In genomic region chr2:46580416-46580815, GRCh38 we compare ENCODE assay signal across 25 cellular contexts. TPM values are rescaled to one million over a fixed set of nuclear protein-coding genes. Genes with fewer than 3 reads are reported as not detected.
DNase-seq lines count a peak whose midpoint lies in the region; ATAC-seq and TF ChIP-seq lines count a peak whose summit lies in the region.
"Had no signal": no experiment of that assay in that cellular context is flagged by ENCODE, and none has a peak within 500 bp of the region (broad histone marks: within the 10 kb centered on the region; RNA-seq: fewer than 3 reads in every experiment).

No MANE protein-coding gene starts in this region.

- intact Hi-C loops in left ventricle myocardium inferior (cut with micrococcal nuclease): no loop called here

- WGBS in endodermal cell (ENCODE audit: insufficient coverage in 1 of 2, insufficient read length in 1 of 2), 2 experiments: 88% methylated on average over 4 of the region's 4 CpGs; no CpG with 5 or more reads in 1 of the 2 experiments

- H3K9me3 ChIP-seq in cardiac muscle cell (ENCODE audit: low read depth): no peaks in the 10 kb centered on the region
- H3K9me3 ChIP-seq in left ventricle myocardium inferior (replicated peaks): no peaks in the 10 kb centered on the region
- H3K9me3 ChIP-seq in endodermal cell (ENCODE audit: control insufficient read depth, low read length): no peaks in the 10 kb centered on the region
- H3K9me3 ChIP-seq: BLaER1 treated with 17β-estradiol and CSF1 and Interleukin-3, amounts not matched to agents 10 nM and 100 nM; MG63; spleen; testis had no signal

- no peak for TF ChIP-seq CTCF in cardiac muscle cell (IDR thresholded peaks at IDR 0.05; ENCODE audit: low read depth, low read length)
- TF ChIP-seq CTCF in left ventricle myocardium inferior (IDR thresholded peaks at IDR 0.05; ENCODE audit: borderline replicate concordance): no peak
- no peak for TF ChIP-seq CTCF in endodermal cell (conservative IDR thresholded peaks at IDR 0.05)

- no peak overlapping the region for H3K9ac ChIP-seq in endodermal cell (ENCODE audit: extremely low read depth, low read length, poor library complexity, severe bottlenecking)
- H3K9ac ChIP-seq: BLaER1 treated with 17β-estradiol and CSF1 and Interleukin-3, amounts not matched to agents 10 nM and 100 nM had no signal

- peaks cover 21% of the 10 kb centered on the region for H3K36me3 ChIP-seq in cardiac muscle cell
- H3K36me3 ChIP-seq in left ventricle myocardium inferior: peaks cover 60% of the 10 kb centered on the region
- H3K36me3 ChIP-seq in endodermal cell (ENCODE audit: control insufficient read depth, insufficient read depth, low read length): peaks cover 15% of the 10 kb centered on the region

- no peak overlapping the region for H3K4me3 Mint-ChIP-seq in endodermal cell
- H3K4me3 Mint-ChIP-seq in stimulated activated memory B cell treated with anti-CD40 and anti-IgM and Interleukin-4, amounts not matched to agents 10 μg/mL and 1 μg/mL and 100 μg/mL, for 72 hours: no peak overlapping the region
- H3K4me3 Mint-ChIP-seq in activated T-helper 17 cell treated with anti-CD3 and anti-CD28 coated beads, Interleukin-2, amount 50 U/mL, for 72 hours: no peak overlapping the region
- H3K4me3 Mint-ChIP-seq: activated CD4-positive, alpha-beta T cell treated with anti-CD3 and anti-CD28 coated beads for 36 hours; activated naive CD4-positive, alpha-beta T cell treated with anti-CD3 and anti-CD28 coated beads for 36 hours had no signal

- DNase-seq in cardiac muscle cell (ENCODE audit: low read depth in 1 of 2, low spot score in 1 of 2) (no peak), left ventricle myocardium inferior (no peak), NCI-H1694 (lab: John Stamatoyannopoulos, UW) (peak; percentile 47), endodermal cell (no peak), cortex of kidney (lab: John Stamatoyannopoulos, UW) (no peak)
- DNase-seq: activated CD4-positive, alpha-beta T cell treated with anti-CD3 and anti-CD28 coated beads for 36 hours; activated naive CD4-positive, alpha-beta T cell treated with anti-CD3 and anti-CD28 coated beads for 36 hours; activated T-cell treated with anti-CD3 and anti-CD28 coated beads, Interleukin-2, amount 50 U/mL, for 48 hours; cerebellar nuclear complex; head of caudate nucleus; MG63; NCI-H2081 treated with DMSO at 0.1 percent for 48 hours; NCI-H446 treated with DMSO at 0.1 percent for 48 hours; PC-3; SHP77; spleen; stimulated activated CD4-positive, alpha-beta T cell treated with anti-CD3 and anti-CD28 coated beads, Interleukin-2, amount 100 ng/mL, for 48 hours; stimulated activated naive CD4-positive, alpha-beta T cell treated with Interleukin-2 at 50 U/mL for 16 hours; SW 1271; testis had no signal

- H3K27ac ChIP-seq in cardiac muscle cell (peak overlapping the region; percentile 35), left ventricle myocardium inferior (replicated peaks) (no peak overlapping the region), endodermal cell (ENCODE audit: low read depth, low read length) (no peak overlapping the region)
- H3K27ac ChIP-seq: BLaER1 treated with 17β-estradiol and CSF1 and Interleukin-3, amounts not matched to agents 10 nM and 100 nM; spleen; testis had no signal

- no peak for ATAC-seq in stimulated activated memory B cell treated with anti-CD40 and anti-IgM and Interleukin-4, amounts not matched to agents 10 μg/mL and 1 μg/mL and 100 μg/mL, for 72 hours
- no peak for ATAC-seq in activated T-helper 17 cell treated with anti-CD3 and anti-CD28 coated beads, Interleukin-2, amount 50 U/mL, for 72 hours (replicated peaks)
- no peak for ATAC-seq in GM19351 (IDR thresholded peaks at IDR 0.05; ENCODE audit: unreplicated experiment)
- ATAC-seq: activated CD4-positive, alpha-beta T cell treated with anti-CD3 and anti-CD28 coated beads for 36 hours; PC-3 had no signal

- H3K4me1 ChIP-seq in cardiac muscle cell (ENCODE audit: low read depth) (peaks cover 11% of the 10 kb centered on the region), left ventricle myocardium inferior (peaks cover 36% of the 10 kb centered on the region), endodermal cell (ENCODE audit: control insufficient read depth, insufficient read depth, low read length) (no peaks in the 10 kb centered on the region)
- H3K4me1 ChIP-seq: BLaER1 treated with 17β-estradiol and CSF1 and Interleukin-3, amounts not matched to agents 10 nM and 100 nM; testis had no signal

- H3K27me3 Mint-ChIP-seq in endodermal cell (ENCODE audit: insufficient read depth): no peaks in the 10 kb centered on the region
- no peaks in the 10 kb centered on the region for H3K27me3 Mint-ChIP-seq in stimulated activated memory B cell treated with anti-CD40 and anti-IgM and Interleukin-4, amounts not matched to agents 10 μg/mL and 1 μg/mL and 100 μg/mL, for 72 hours
- H3K27me3 Mint-ChIP-seq in activated T-helper 17 cell treated with anti-CD3 and anti-CD28 coated beads, Interleukin-2, amount 50 U/mL, for 72 hours: no peaks in the 10 kb centered on the region
- H3K27me3 Mint-ChIP-seq: activated CD4-positive, alpha-beta T cell treated with anti-CD3 and anti-CD28 coated beads for 36 hours had no signal

- no peaks in the 10 kb centered on the region for H3K27me3 ChIP-seq in cardiac muscle cell
- no peaks in the 10 kb centered on the region for H3K27me3 ChIP-seq in left ventricle myocardium inferior (ENCODE audit: low read depth)
- H3K27me3 ChIP-seq in endodermal cell (ENCODE audit: control insufficient read depth, insufficient read depth, low read length, poor library complexity, severe bottlenecking): no peaks in the 10 kb centered on the region
- H3K27me3 ChIP-seq: BLaER1 treated with 17β-estradiol and CSF1 and Interleukin-3, amounts not matched to agents 10 nM and 100 nM; MG63; spleen; testis had no signal

- peaks cover 12% of the 10 kb centered on the region for H3K36me3 Mint-ChIP-seq in endodermal cell (ENCODE audit: low read depth)
- peaks cover 29% of the 10 kb centered on the region for H3K36me3 Mint-ChIP-seq in stimulated activated memory B cell treated with anti-CD40 and anti-IgM and Interleukin-4, amounts not matched to agents 10 μg/mL and 1 μg/mL and 100 μg/mL, for 72 hours
- peaks cover 50% of the 10 kb centered on the region for H3K36me3 Mint-ChIP-seq in activated T-helper 17 cell treated with anti-CD3 and anti-CD28 coated beads, Interleukin-2, amount 50 U/mL, for 72 hours (ENCODE audit: low read depth)

- peak overlapping the region; percentile 29 for H3K27ac Mint-ChIP-seq in endodermal cell
- H3K27ac Mint-ChIP-seq in stimulated activated memory B cell treated with anti-CD40 and anti-IgM and Interleukin-4, amounts not matched to agents 10 μg/mL and 1 μg/mL and 100 μg/mL, for 72 hours: peak overlapping the region; percentile 66
- no peak overlapping the region for H3K27ac Mint-ChIP-seq in activated T-helper 17 cell treated with anti-CD3 and anti-CD28 coated beads, Interleukin-2, amount 50 U/mL, for 72 hours
- H3K27ac Mint-ChIP-seq: activated CD4-positive, alpha-beta T cell treated with anti-CD3 and anti-CD28 coated beads for 36 hours; activated naive CD4-positive, alpha-beta T cell treated with anti-CD3 and anti-CD28 coated beads for 36 hours had no signal

- H3K4me1 Mint-ChIP-seq in endodermal cell: no peaks in the 10 kb centered on the region
- H3K4me1 Mint-ChIP-seq in stimulated activated memory B cell treated with anti-CD40 and anti-IgM and Interleukin-4, amounts not matched to agents 10 μg/mL and 1 μg/mL and 100 μg/mL, for 72 hours: peaks cover 10% of the 10 kb centered on the region
- no peaks in the 10 kb centered on the region for H3K4me1 Mint-ChIP-seq in activated T-helper 17 cell treated with anti-CD3 and anti-CD28 coated beads, Interleukin-2, amount 50 U/mL, for 72 hours
- H3K4me1 Mint-ChIP-seq: activated CD4-positive, alpha-beta T cell treated with anti-CD3 and anti-CD28 coated beads for 36 hours had no signal

- H3K4me3 ChIP-seq in cardiac muscle cell (no peak overlapping the region), left ventricle myocardium inferior (no peak overlapping the region), endodermal cell (ENCODE audit: low read length) (no peak overlapping the region)
- H3K4me3 ChIP-seq: BLaER1 treated with 17β-estradiol and CSF1 and Interleukin-3, amounts not matched to agents 10 nM and 100 nM; lung; MG63; spleen; testis had no signal

- H3K9me3 Mint-ChIP-seq in endodermal cell: no peaks in the 10 kb centered on the region
- H3K9me3 Mint-ChIP-seq in stimulated activated memory B cell treated with anti-CD40 and anti-IgM and Interleukin-4, amounts not matched to agents 10 μg/mL and 1 μg/mL and 100 μg/mL, for 72 hours: no peaks in the 10 kb centered on the region
- no peaks in the 10 kb centered on the region for H3K9me3 Mint-ChIP-seq in activated T-helper 17 cell treated with anti-CD3 and anti-CD28 coated beads, Interleukin-2, amount 50 U/mL, for 72 hours
- H3K9me3 Mint-ChIP-seq: activated naive CD4-positive, alpha-beta T cell treated with anti-CD3 and anti-CD28 coated beads for 36 hours had no signal

RNA-seq across cellular contexts. Expression of gene PIGF, which starts 36.4 kb away (rescaled TPM):
- total RNA-seq in cardiac muscle cell (16.0 and 21.0 TPM in 2 replicates), left ventricle myocardium inferior (10.3 TPM), endodermal cell (10 to 100 TPM; 28.5 to 43.7 TPM)
- 45.4 and 52.7 TPM in 2 replicates for polyA plus RNA-seq in cardiac muscle cell
- 52.8 TPM for polyA plus RNA-seq in endodermal cell (2013, experiment 1 of 2)
- polyA plus RNA-seq in endodermal cell (2013, experiment 2 of 2): 45.3 TPM
- 10 to 100 TPM; 22.8 to 36.1 TPM for total RNA-seq in activated T-helper 17 cell treated with anti-CD3 and anti-CD28 coated beads, Interleukin-2, amount 50 U/mL, for 72 hours

RNA-seq across cellular contexts. Expression of gene CRIPT, which starts 36.6 kb away (rescaled TPM):
- total RNA-seq in cardiac muscle cell (10.2 and 11.6 TPM in 2 replicates), left ventricle myocardium inferior (19.4 TPM), endodermal cell (10 to 100 TPM; 14.7 to 15.5 TPM)
- 26.1 and 27.3 TPM in 2 replicates for polyA plus RNA-seq in cardiac muscle cell
- polyA plus RNA-seq in endodermal cell (2013, experiment 1 of 2): 16.7 TPM
- polyA plus RNA-seq in endodermal cell (2013, experiment 2 of 2): 17.7 TPM
- 10 to 100 TPM; 10.3 to 13.3 TPM for total RNA-seq in activated T-helper 17 cell treated with anti-CD3 and anti-CD28 coated beads, Interleukin-2, amount 50 U/mL, for 72 hours

RNA-seq across cellular contexts. Expression of gene ATP6V1E2, which starts 38.0 kb away (rescaled TPM):
- total RNA-seq in cardiac muscle cell (6.4 and 9.9 TPM in 2 replicates), left ventricle myocardium inferior (9.1 TPM), endodermal cell (1 to 10 TPM; 5.9 to 6.7 TPM)
- 4.6 and 11.9 TPM in 2 replicates for polyA plus RNA-seq in cardiac muscle cell
- polyA plus RNA-seq in endodermal cell (2013, experiment 1 of 2): 7.2 TPM
- polyA plus RNA-seq in endodermal cell (2013, experiment 2 of 2): 6.0 TPM
- total RNA-seq in activated T-helper 17 cell treated with anti-CD3 and anti-CD28 coated beads, Interleukin-2, amount 50 U/mL, for 72 hours: 1 to 10 TPM; 2.2 to 5.2 TPM

RNA-seq across cellular contexts. Expression of gene RHOQ, which starts 38.1 kb away (rescaled TPM):
- total RNA-seq in cardiac muscle cell (89.7 and 164 TPM in 2 replicates), left ventricle myocardium inferior (380 TPM), endodermal cell (10 to 100 TPM; 38.5 to 41.0 TPM)
- 105 and 167 TPM in 2 replicates for polyA plus RNA-seq in cardiac muscle cell
- 47.4 TPM for polyA plus RNA-seq in endodermal cell (2013, experiment 1 of 2)
- polyA plus RNA-seq in endodermal cell (2013, experiment 2 of 2): 46.2 TPM
- total RNA-seq in activated T-helper 17 cell treated with anti-CD3 and anti-CD28 coated beads, Interleukin-2, amount 50 U/mL, for 72 hours: 1 to 10 TPM; 5.2 to 8.4 TPM
